In the genomic region with DNA sequence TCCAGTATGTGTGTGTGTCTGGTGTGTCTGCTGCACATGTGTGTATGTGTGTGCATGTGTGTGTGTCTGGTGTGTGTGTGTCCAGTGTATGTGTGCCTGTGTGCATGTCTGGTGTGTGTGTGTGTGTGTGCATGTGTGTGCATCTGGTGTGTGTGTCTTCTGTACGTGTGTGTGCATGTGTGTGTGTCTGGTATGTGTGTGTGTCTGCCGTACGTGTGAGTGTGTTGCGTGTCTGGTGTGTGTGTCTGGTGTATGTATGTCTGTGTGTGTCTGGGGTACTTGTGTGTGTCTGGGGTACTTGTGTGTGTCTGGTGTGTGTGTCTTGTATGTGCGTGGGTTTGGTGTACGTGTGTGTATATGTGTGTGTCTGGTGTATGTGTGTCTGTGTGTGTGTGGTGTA, we compare ENCODE assay signal across 1 cellular context.
TF ChIP-seq lines count a peak whose summit lies in the region.

No MANE protein-coding gene starts in this region.

TF ChIP-seq in K562, 482 proteins besides CTCF, POLR2A, EP300 and RAD21 (continued from another document):
- TF ChIP-seq, protein P1, sequence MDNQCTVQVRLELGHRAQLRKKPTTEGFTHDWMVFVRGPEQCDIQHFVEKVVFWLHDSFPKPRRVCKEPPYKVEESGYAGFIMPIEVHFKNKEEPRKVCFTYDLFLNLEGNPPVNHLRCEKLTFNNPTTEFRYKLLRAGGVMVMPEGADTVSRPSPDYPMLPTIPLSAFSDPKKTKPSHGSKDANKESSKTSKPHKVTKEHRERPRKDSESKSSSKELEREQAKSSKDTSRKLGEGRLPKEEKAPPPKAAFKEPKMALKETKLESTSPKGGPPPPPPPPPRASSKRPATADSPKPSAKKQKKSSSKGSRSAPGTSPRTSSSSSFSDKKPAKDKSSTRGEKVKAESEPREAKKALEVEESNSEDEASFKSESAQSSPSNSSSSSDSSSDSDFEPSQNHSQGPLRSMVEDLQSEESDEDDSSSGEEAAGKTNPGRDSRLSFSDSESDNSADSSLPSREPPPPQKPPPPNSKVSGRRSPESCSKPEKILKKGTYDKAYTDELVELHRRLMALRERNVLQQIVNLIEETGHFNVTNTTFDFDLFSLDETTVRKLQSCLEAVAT (IDR thresholded peaks at IDR 0.05) = peak; percentile 28 to 53; a peak in 1 of 4 replicates
- TF ChIP-seq HDGF (IDR thresholded peaks at IDR 0.05) (no peak), ELF4 (CRISPR knock-in tag; IDR thresholded peaks at IDR 0.05) (0 out of 2 replicates have a peak, but pooled peaks have one; percentile 35), RHOXF2B (CRISPR knock-in tag; conservative IDR thresholded peaks at IDR 0.05) (no peak), IRF2 (CRISPR knock-in tag; IDR thresholded peaks at IDR 0.05) (0 out of 2 replicates have a peak, but pooled peaks have one; percentile 24)
- TF ChIP-seq, protein P2, sequence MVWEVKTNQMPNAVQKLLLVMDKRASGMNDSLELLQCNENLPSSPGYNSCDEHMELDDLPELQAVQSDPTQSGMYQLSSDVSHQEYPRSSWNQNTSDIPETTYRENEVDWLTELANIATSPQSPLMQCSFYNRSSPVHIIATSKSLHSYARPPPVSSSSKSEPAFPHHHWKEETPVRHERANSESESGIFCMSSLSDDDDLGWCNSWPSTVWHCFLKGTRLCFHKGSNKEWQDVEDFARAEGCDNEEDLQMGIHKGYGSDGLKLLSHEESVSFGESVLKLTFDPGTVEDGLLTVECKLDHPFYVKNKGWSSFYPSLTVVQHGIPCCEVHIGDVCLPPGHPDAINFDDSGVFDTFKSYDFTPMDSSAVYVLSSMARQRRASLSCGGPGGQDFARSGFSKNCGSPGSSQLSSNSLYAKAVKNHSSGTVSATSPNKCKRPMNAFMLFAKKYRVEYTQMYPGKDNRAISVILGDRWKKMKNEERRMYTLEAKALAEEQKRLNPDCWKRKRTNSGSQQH (CRISPR knock-in tag; IDR thresholded peaks at IDR 0.05) = 0 out of 2 replicates have a peak, but pooled peaks have one; percentile 23
- TF ChIP-seq, protein P3, sequence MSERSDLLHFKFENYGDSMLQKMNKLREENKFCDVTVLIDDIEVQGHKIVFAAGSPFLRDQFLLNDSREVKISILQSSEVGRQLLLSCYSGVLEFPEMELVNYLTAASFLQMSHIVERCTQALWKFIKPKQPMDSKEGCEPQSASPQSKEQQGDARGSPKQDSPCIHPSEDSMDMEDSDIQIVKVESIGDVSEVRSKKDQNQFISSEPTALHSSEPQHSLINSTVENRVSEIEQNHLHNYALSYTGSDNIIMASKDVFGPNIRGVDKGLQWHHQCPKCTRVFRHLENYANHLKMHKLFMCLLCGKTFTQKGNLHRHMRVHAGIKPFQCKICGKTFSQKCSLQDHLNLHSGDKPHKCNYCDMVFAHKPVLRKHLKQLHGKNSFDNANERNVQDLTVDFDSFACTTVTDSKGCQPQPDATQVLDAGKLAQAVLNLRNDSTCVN (CRISPR knock-in tag; IDR thresholded peaks at IDR 0.05) = 0 out of 2 replicates have a peak, but pooled peaks have one; percentile 53
- TF ChIP-seq, protein P4, sequence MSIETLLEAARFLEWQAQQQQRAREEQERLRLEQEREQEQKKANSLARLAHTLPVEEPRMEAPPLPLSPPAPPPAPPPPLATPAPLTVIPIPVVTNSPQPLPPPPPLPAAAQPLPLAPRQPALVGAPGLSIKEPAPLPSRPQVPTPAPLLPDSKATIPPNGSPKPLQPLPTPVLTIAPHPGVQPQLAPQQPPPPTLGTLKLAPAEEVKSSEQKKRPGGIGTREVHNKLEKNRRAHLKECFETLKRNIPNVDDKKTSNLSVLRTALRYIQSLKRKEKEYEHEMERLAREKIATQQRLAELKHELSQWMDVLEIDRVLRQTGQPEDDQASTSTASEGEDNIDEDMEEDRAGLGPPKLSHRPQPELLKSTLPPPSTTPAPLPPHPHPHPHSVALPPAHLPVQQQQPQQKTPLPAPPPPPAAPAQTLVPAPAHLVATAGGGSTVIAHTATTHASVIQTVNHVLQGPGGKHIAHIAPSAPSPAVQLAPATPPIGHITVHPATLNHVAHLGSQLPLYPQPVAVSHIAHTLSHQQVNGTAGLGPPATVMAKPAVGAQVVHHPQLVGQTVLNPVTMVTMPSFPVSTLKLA (conservative IDR thresholded peaks at IDR 0.05) = no peak
